ENCODE assay signal across 9 cellular contexts in genomic region chr19:49119411-49120324, GRCh38. TPM values are rescaled to one million over a fixed set of nuclear protein-coding genes. Genes with fewer than 3 reads are reported as not detected.
DNase-seq lines count a peak whose midpoint lies in the region; ATAC-seq, FAIRE-seq and TF ChIP-seq lines count a peak whose summit lies in the region.
"Had no signal": no experiment of that assay in that cellular context is flagged by ENCODE, and none has a peak within 500 bp of the region (broad histone marks: within the 10 kb centered on the region; RNA-seq: fewer than 3 reads in every experiment).

PPFIA3 (plus strand) TSS chr19:49119544; CDS start chr19:49127874, 8,330 bp downstream.

- intact Hi-C loops in kidney (cut with DNase I), result no loop called here

- peak within 1 kb of the TSS; percentile 91 for H3K4me2 ChIP-seq in smooth muscle cell

- no peaks in the 10 kb centered on the region for H3K36me3 ChIP-seq in kidney (ENCODE audit: control insufficient read depth in 1 of 2, insufficient read depth in 2 of 2, low read length in 2 of 2)
- no peaks in the 10 kb centered on the region for H3K36me3 ChIP-seq in smooth muscle cell (ENCODE audit: low read depth)

- TF ChIP-seq CTCF in kidney (IDR thresholded peaks at IDR 0.05; ENCODE audit: borderline replicate concordance, extremely low read depth, insufficient read depth) (no peak), smooth muscle cell (IDR thresholded peaks at IDR 0.05; ENCODE audit: borderline replicate concordance, insufficient read depth, poor library complexity, severe bottlenecking) (no peak)

- ATAC-seq in HG02840 (IDR thresholded peaks at IDR 0.05; ENCODE audit: low FRiP score, unreplicated experiment), result no peak

- H3K9ac ChIP-seq in kidney (ENCODE audit: low read length in 2 of 2) (peak within 1 kb of the TSS; percentile 37 to 62), smooth muscle cell (ENCODE audit: low read depth) (peak within 1 kb of the TSS; percentile 59)

- peak; percentile 46 for DNase-seq in NCI-H146 (lab: John Stamatoyannopoulos, UW)
- no peak for DNase-seq in NCI-H146 treated with DMSO at 0.1 percent for 48 hours (lab: John Stamatoyannopoulos, UW; ENCODE audit: unreplicated experiment)
- DNase-seq in RPMI8226, result peak; percentile 29
- DNase-seq in cerebellar cortex (ENCODE audit: low spot score), result peak; percentile 47
- DNase-seq in kidney, result peak; percentile 89
- DNase-seq in smooth muscle cell (lab: John Stamatoyannopoulos, UW; ENCODE audit: unreplicated experiment), result peak; percentile 54
- DNase-seq in NCI-H1436 (lab: John Stamatoyannopoulos, UW), result no peak

- no peaks in the 10 kb centered on the region for H3K9me3 ChIP-seq in kidney (ENCODE audit: control insufficient read depth in 1 of 2, low read length in 2 of 2)
- H3K9me3 ChIP-seq in smooth muscle cell (replicated peaks; ENCODE audit: low read depth), result no peaks in the 10 kb centered on the region

- H3K27me3 ChIP-seq in smooth muscle cell (ENCODE audit: low read depth), result no peaks in the 10 kb centered on the region

- peaks cover 10% of the 10 kb centered on the region for H3F3A ChIP-seq in smooth muscle cell (ENCODE audit: low read depth)

- FAIRE-seq in kidney (lab: Jason Lieb, UNC), result no peak
- FAIRE-seq: endometrium had no signal

- peak within 1 kb of the TSS; percentile 49 to 68 for H3K4me3 ChIP-seq in kidney (ENCODE audit: low read length in 2 of 2)
- H3K4me3 ChIP-seq in smooth muscle cell, result peak within 1 kb of the TSS; percentile 61

- H3K4me1 ChIP-seq in kidney (ENCODE audit: control insufficient read depth in 1 of 2, insufficient read depth in 1 of 2, low read depth in 1 of 2, low read length in 2 of 2), result peaks cover 7 to 11% of the 10 kb centered on the region in 2 donors
- H3K4me1 ChIP-seq in smooth muscle cell (ENCODE audit: low read depth), result peaks cover 7% of the 10 kb centered on the region

- 2% methylated on average over 43 of the region's 90 CpGs for WGBS in smooth muscle cell (ENCODE audit: low lambda C conversion rate)

- peak within 1 kb of the TSS; percentile 96 to 98 for H3K27ac ChIP-seq in kidney (ENCODE audit: low read depth in 2 of 2, low read length in 2 of 2)
- peak within 1 kb of the TSS; percentile 79 for H3K27ac ChIP-seq in smooth muscle cell (ENCODE audit: low read depth)

- H4K20me1 ChIP-seq in smooth muscle cell (ENCODE audit: low read depth), result no peaks in the 10 kb centered on the region

- H2AFZ ChIP-seq in smooth muscle cell (ENCODE audit: low read depth), result peak within 1 kb of the TSS; percentile 12

- no peaks in the 10 kb centered on the region for H3K79me2 ChIP-seq in smooth muscle cell (ENCODE audit: low read depth)

RNA-seq across cellular contexts. Expression of gene PPFIA3, which starts in this region (rescaled TPM):
- 7.1 TPM for total RNA-seq in kidney
- polyA plus RNA-seq in kidney (ENCODE audit: insufficient read depth, low read depth, low replicate concordance), result 20.0 TPM
- 3.2 and 10.9 TPM in 2 replicates for total RNA-seq in smooth muscle cell
- polyA plus RNA-seq in smooth muscle cell, result 16.3 and 20.3 TPM in 2 replicates

Comparison
In these comparisons a context has a peak if more than half of its experiments do, and no peak if none do; other contexts are left out.
1. DNase-seq: peak in NCI-H146 (single experiment), RPMI8226 (single experiment), cerebellar cortex (single experiment), kidney (single experiment) and smooth muscle cell (single experiment); none in NCI-H146 treated with DMSO at 0.1 percent for 48 hours (single experiment) and NCI-H1436 (single experiment).